In genomic region chr15:52502608-52503007, GRCh38 we compare ENCODE assay signal across 21 cellular contexts. TPM values are rescaled to one million over a fixed set of nuclear protein-coding genes. Genes with fewer than 3 reads are reported as not detected.
A peak's percentile ranks its signal among the peaks of the same experiment; 100 is the strongest.
DNase-seq lines count a peak whose midpoint lies in the region; ATAC-seq and TF ChIP-seq lines count a peak whose summit lies in the region.
"Had no signal": no experiment of that assay in that cellular context is flagged by ENCODE, and none has a peak within 500 bp of the region (broad histone marks: within the 10 kb centered on the region; RNA-seq: fewer than 3 reads in every experiment).

No MANE protein-coding gene starts in this region.

- H3K4me3 Mint-ChIP-seq in T-helper 2 cell treated with Interferon-gamma antibody and Interleukin-4, amounts not matched to agents 5 μg/mL and 100 μg/mL, for 36 hours, result no peak overlapping the region
- H3K4me3 Mint-ChIP-seq in activated B cell treated with CpG ODN at 0.5 μM for 24 hours, result no peak overlapping the region
- H3K4me3 Mint-ChIP-seq in stimulated activated memory B cell treated with anti-CD40 and anti-IgM and Interleukin-4, amounts not matched to agents 10 μg/mL and 1 μg/mL and 100 μg/mL, for 72 hours, result no peak overlapping the region
- no peak overlapping the region for H3K4me3 Mint-ChIP-seq in stimulated activated effector memory CD8-positive, alpha-beta T cell treated with anti-CD3 and anti-CD28 coated beads, Interleukin-12 subunit alpha, Interleukin-12 subunit beta, amount 100 ng/mL, for 72 hours
- H3K4me3 Mint-ChIP-seq: CD4-positive, alpha-beta T cell had no signal

- POLR2A ChIA-PET in activated B cell treated with CpG ODN at 0.5 μM for 24 hours (lab: Charles Lee), result no interaction called here

- H3K9me3 Mint-ChIP-seq in T-helper 2 cell treated with Interferon-gamma antibody and Interleukin-4, amounts not matched to agents 5 μg/mL and 100 μg/mL, for 36 hours, result no peaks in the 10 kb centered on the region
- H3K9me3 Mint-ChIP-seq in activated B cell treated with CpG ODN at 0.5 μM for 24 hours, result no peaks in the 10 kb centered on the region
- H3K9me3 Mint-ChIP-seq in stimulated activated memory B cell treated with anti-CD40 and anti-IgM and Interleukin-4, amounts not matched to agents 10 μg/mL and 1 μg/mL and 100 μg/mL, for 72 hours, result no peaks in the 10 kb centered on the region
- no peaks in the 10 kb centered on the region for H3K9me3 Mint-ChIP-seq in stimulated activated effector memory CD8-positive, alpha-beta T cell treated with anti-CD3 and anti-CD28 coated beads, Interleukin-12 subunit alpha, Interleukin-12 subunit beta, amount 100 ng/mL, for 72 hours
- H3K9me3 Mint-ChIP-seq: CD4-positive, alpha-beta T cell had no signal

- peaks cover 19% of the 10 kb centered on the region for H3K4me1 Mint-ChIP-seq in T-helper 2 cell treated with Interferon-gamma antibody and Interleukin-4, amounts not matched to agents 5 μg/mL and 100 μg/mL, for 36 hours (ENCODE audit: low read depth)
- peaks cover 37% of the 10 kb centered on the region for H3K4me1 Mint-ChIP-seq in activated B cell treated with CpG ODN at 0.5 μM for 24 hours
- peaks cover 41% of the 10 kb centered on the region for H3K4me1 Mint-ChIP-seq in stimulated activated memory B cell treated with anti-CD40 and anti-IgM and Interleukin-4, amounts not matched to agents 10 μg/mL and 1 μg/mL and 100 μg/mL, for 72 hours
- peaks cover 33% of the 10 kb centered on the region for H3K4me1 Mint-ChIP-seq in stimulated activated effector memory CD8-positive, alpha-beta T cell treated with anti-CD3 and anti-CD28 coated beads, Interleukin-12 subunit alpha, Interleukin-12 subunit beta, amount 100 ng/mL, for 72 hours

- H3K27ac Mint-ChIP-seq in T-helper 2 cell treated with Interferon-gamma antibody and Interleukin-4, amounts not matched to agents 5 μg/mL and 100 μg/mL, for 36 hours, result peak overlapping the region; percentile 34
- peak overlapping the region; percentile 54 for H3K27ac Mint-ChIP-seq in activated B cell treated with CpG ODN at 0.5 μM for 24 hours
- peak overlapping the region; percentile 79 for H3K27ac Mint-ChIP-seq in stimulated activated memory B cell treated with anti-CD40 and anti-IgM and Interleukin-4, amounts not matched to agents 10 μg/mL and 1 μg/mL and 100 μg/mL, for 72 hours
- H3K27ac Mint-ChIP-seq in stimulated activated effector memory CD8-positive, alpha-beta T cell treated with anti-CD3 and anti-CD28 coated beads, Interleukin-12 subunit alpha, Interleukin-12 subunit beta, amount 100 ng/mL, for 72 hours, result no peak overlapping the region
- H3K27ac Mint-ChIP-seq: CD4-positive, alpha-beta T cell had no signal

- H3K27me3 Mint-ChIP-seq in T-helper 2 cell treated with Interferon-gamma antibody and Interleukin-4, amounts not matched to agents 5 μg/mL and 100 μg/mL, for 36 hours (ENCODE audit: low read depth), result no peaks in the 10 kb centered on the region
- no peaks in the 10 kb centered on the region for H3K27me3 Mint-ChIP-seq in activated B cell treated with CpG ODN at 0.5 μM for 24 hours
- no peaks in the 10 kb centered on the region for H3K27me3 Mint-ChIP-seq in stimulated activated memory B cell treated with anti-CD40 and anti-IgM and Interleukin-4, amounts not matched to agents 10 μg/mL and 1 μg/mL and 100 μg/mL, for 72 hours
- H3K27me3 Mint-ChIP-seq: CD4-positive, alpha-beta T cell had no signal

- CTCF ChIA-PET in activated B cell treated with CpG ODN at 0.5 μM for 24 hours (lab: Charles Lee), result no interaction called here

- ATAC-seq in activated B cell treated with CpG ODN at 0.5 μM for 24 hours (ENCODE audit: low read depth) (no peak), HG02938 (IDR thresholded peaks at IDR 0.05; ENCODE audit: unreplicated experiment) (no peak)
- ATAC-seq in stimulated activated memory B cell treated with anti-CD40 and anti-IgM and Interleukin-4, amounts not matched to agents 10 μg/mL and 1 μg/mL and 100 μg/mL, for 72 hours, result no peak
- no peak for ATAC-seq in stimulated activated effector memory CD8-positive, alpha-beta T cell treated with anti-CD3 and anti-CD28 coated beads, Interleukin-12 subunit alpha, Interleukin-12 subunit beta, amount 100 ng/mL, for 72 hours
- ATAC-seq: Right ventricle myocardium inferior had no signal

- no peak for DNase-seq in T-helper 2 cell treated with Interferon-gamma antibody and Interleukin-4, amounts not matched to agents 5 μg/mL and 100 μg/mL, for 36 hours (ENCODE audit: low spot score)
- no peak for DNase-seq in T-helper 2 cell
- DNase-seq in activated B cell treated with CpG ODN at 0.5 μM for 24 hours, result no peak
- peak; percentile 72 for DNase-seq in foreskin melanocyte
- no peak for DNase-seq in stimulated activated effector memory CD8-positive, alpha-beta T cell treated with anti-CD3 and anti-CD28 coated beads, Interleukin-12 subunit alpha, Interleukin-12 subunit beta, amount 100 ng/mL, for 72 hours (ENCODE audit: low spot score in 2 of 2)
- DNase-seq in AG08396 (ENCODE audit: low spot score), result no peak
- DNase-seq: CD4-positive, alpha-beta T cell; GDM1; NCI-H1092 treated with DMSO at 0.1 percent for 48 hours; NCI-H1436; NCI-H187; NCI-H2081 treated with DMSO at 0.1 percent for 48 hours; NCI-H2171; NCI-H226; NCI-H510A; NCI-H69; PC-9; SJCRH30 had no signal

- TF ChIP-seq CTCF in activated B cell treated with CpG ODN at 0.5 μM for 24 hours (IDR thresholded peaks at IDR 0.05), result no peak

- H3K36me3 Mint-ChIP-seq in T-helper 2 cell treated with Interferon-gamma antibody and Interleukin-4, amounts not matched to agents 5 μg/mL and 100 μg/mL, for 36 hours (ENCODE audit: low read depth), result peaks cover 5% of the 10 kb centered on the region
- no peaks in the 10 kb centered on the region for H3K36me3 Mint-ChIP-seq in activated B cell treated with CpG ODN at 0.5 μM for 24 hours (ENCODE audit: low read depth)
- peaks cover 6% of the 10 kb centered on the region for H3K36me3 Mint-ChIP-seq in stimulated activated memory B cell treated with anti-CD40 and anti-IgM and Interleukin-4, amounts not matched to agents 10 μg/mL and 1 μg/mL and 100 μg/mL, for 72 hours
- H3K36me3 Mint-ChIP-seq in stimulated activated effector memory CD8-positive, alpha-beta T cell treated with anti-CD3 and anti-CD28 coated beads, Interleukin-12 subunit alpha, Interleukin-12 subunit beta, amount 100 ng/mL, for 72 hours, result no peaks in the 10 kb centered on the region

- intact Hi-C loops in activated B cell treated with CpG ODN at 0.5 μM for 24 hours (cut with micrococcal nuclease), result loop anchor here (1.0 to 2.0 kb wide), 2 partner anchors 20 to 36 kb away; no protein-coding TSS in a partner anchor

RNA-seq across cellular contexts. Expression of gene MYO5A, which starts 26.1 kb away (rescaled TPM):
- 41.7 and 49.1 TPM in 2 replicates for total RNA-seq in activated B cell treated with CpG ODN at 0.5 μM for 24 hours
